ENCODE assay signal across 8 cellular contexts in the genomic region with DNA sequence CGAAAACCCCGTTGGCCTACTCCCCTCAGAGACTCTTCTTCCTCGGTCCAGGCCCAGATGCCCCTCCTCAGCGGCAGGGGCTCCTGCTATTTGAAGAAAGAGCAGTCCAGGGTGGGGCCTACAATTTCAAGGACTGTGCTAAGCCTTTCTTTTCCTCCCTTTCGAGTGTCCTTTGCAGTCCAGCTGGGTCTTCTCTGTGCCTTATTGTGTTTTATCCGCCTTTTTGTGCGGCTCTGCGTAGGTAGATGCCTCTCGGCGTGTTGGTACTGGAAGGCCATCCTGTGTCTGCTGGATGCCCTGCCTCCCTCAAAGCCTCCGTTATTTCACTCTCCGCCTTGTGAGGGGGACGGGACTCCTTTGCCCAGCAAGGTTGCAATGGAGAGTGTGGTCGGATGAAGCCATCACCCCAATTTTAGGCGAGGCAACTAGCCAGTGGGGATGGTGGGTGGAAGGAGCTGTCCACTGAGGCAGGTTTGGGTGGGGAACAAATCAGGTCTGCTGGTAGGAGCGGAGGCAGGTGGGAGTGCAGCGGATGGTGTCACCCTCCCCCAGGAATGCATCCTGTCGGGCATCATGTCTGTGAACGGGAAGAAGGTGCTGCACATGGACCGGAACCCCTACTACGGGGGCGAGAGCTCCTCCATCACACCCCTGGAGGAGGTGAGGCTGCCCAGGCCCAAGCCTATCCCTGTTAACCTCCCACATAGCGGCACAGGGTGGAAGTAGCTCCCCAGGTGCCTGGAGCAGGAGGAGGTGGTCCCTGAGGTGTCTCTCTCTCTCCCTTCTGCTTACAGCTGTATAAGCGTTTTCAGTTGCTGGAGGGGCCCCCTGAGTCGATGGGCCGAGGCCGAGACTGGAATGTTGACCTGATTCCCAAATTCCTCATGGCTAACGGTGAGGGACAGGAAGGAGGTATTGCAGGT. TPM values are rescaled to one million over a fixed set of nuclear protein-coding genes. Genes with fewer than 3 reads are reported as not detected.
DNase-seq lines count a peak whose midpoint lies in the region; ATAC-seq and TF ChIP-seq lines count a peak whose summit lies in the region.

No MANE protein-coding gene starts in this region.

- peaks cover 21% of the 10 kb centered on the region for H3K79me2 ChIP-seq in OCI-LY3 (ENCODE audit: low read length)

- peaks cover 32% of the 10 kb centered on the region for H3K36me3 Mint-ChIP-seq in CD4-positive, alpha-beta T cell (ENCODE audit: low read depth)

- peaks cover 12% of the 10 kb centered on the region for H3K36me3 ChIP-seq in OCI-LY3 (replicated peaks; ENCODE audit: low read depth, low read length)
- H3K36me3 ChIP-seq in endocrine pancreas (ENCODE audit: control insufficient read depth, insufficient read depth, low read length): peaks cover 7% of the 10 kb centered on the region
- H3K36me3 ChIP-seq in neutrophil: peaks cover 68% of the 10 kb centered on the region

- H3K4me1 ChIP-seq in OCI-LY3 (ENCODE audit: low read length) (peaks cover 9% of the 10 kb centered on the region), endocrine pancreas (ENCODE audit: control insufficient read depth, insufficient read depth, low read length) (no peaks in the 10 kb centered on the region), neutrophil (ENCODE audit: control insufficient read depth in 1 of 2, insufficient read depth in 1 of 2, low read depth in 1 of 2, low read length in 1 of 2) (peaks cover 12 to 23% of the 10 kb centered on the region in 2 experiments)

- peak overlapping the region; percentile 87 for H3K27ac Mint-ChIP-seq in CD4-positive, alpha-beta T cell

- H3K4me3 ChIP-seq in OCI-LY3 (ENCODE audit: low read length) (peak overlapping the region; percentile 93), endocrine pancreas (ENCODE audit: control insufficient read depth, insufficient read depth, low read length) (peak overlapping the region; percentile 9), neutrophil (ENCODE audit: low read depth in 1 of 2, low read length in 1 of 2) (peak overlapping the region; percentile 69 to 78)

- no peak for DNase-seq in CD4-positive, alpha-beta T cell
- no peak for DNase-seq in AML-193 (lab: John Stamatoyannopoulos, UW)
- DNase-seq in NCI-H187 treated with DMSO at 0.1 percent for 48 hours (lab: John Stamatoyannopoulos, UW): no peak
- no peak for DNase-seq in NCI-H1105 treated with DMSO at 0.1 percent for 48 hours (lab: John Stamatoyannopoulos, UW)

- TF ChIP-seq CTCF in CD4-positive, alpha-beta T cell (IDR thresholded peaks at IDR 0.05): no peak
- no peak for TF ChIP-seq CTCF in OCI-LY3 (IDR thresholded peaks at IDR 0.05; ENCODE audit: low read depth, low read length)
- TF ChIP-seq CTCF in neutrophil (IDR thresholded peaks at IDR 0.05): no peak

- no peaks in the 10 kb centered on the region for H3K27me3 Mint-ChIP-seq in CD4-positive, alpha-beta T cell

- CTCF ChIA-PET in CD4-positive, alpha-beta T cell (lab: Charles Lee): no interaction called here

- H3K9ac ChIP-seq in OCI-LY3 (ENCODE audit: low read length) (peak overlapping the region; percentile 75), endocrine pancreas (ENCODE audit: control insufficient read depth, insufficient read depth, low read length) (peak overlapping the region; percentile 47)

- peaks cover 12% of the 10 kb centered on the region for H3K4me1 Mint-ChIP-seq in CD4-positive, alpha-beta T cell (ENCODE audit: low read depth)

- no peaks in the 10 kb centered on the region for H3K9me3 Mint-ChIP-seq in CD4-positive, alpha-beta T cell

- H4K20me1 ChIP-seq in OCI-LY3 (ENCODE audit: insufficient read depth, low read length): no peaks in the 10 kb centered on the region

- POLR2A ChIA-PET in CD4-positive, alpha-beta T cell (lab: Charles Lee): no interaction called here

- H3K4me3 Mint-ChIP-seq in CD4-positive, alpha-beta T cell: peak overlapping the region; percentile 88

- intact Hi-C loops in CD4-positive, alpha-beta T cell (cut with DNase I, micrococcal nuclease): loop anchor here (2.0 to 10.0 kb wide), 3 partner anchors 21 to 47 kb away; a partner anchor contains a TSS

- H3K27me3 ChIP-seq in CD4-positive, alpha-beta T cell (ENCODE audit: control insufficient read depth, insufficient read depth, low read length): no peaks in the 10 kb centered on the region
- H3K27me3 ChIP-seq in OCI-LY3 (ENCODE audit: low read depth, low read length) (no peaks in the 10 kb centered on the region), endocrine pancreas (ENCODE audit: control insufficient read depth, insufficient read depth, low read length) (no peaks in the 10 kb centered on the region), neutrophil (no peaks in the 10 kb centered on the region)

- no peak for ATAC-seq in CD4-positive, alpha-beta T cell (ENCODE audit: poor library complexity)
- ATAC-seq in HG02588 (IDR thresholded peaks at IDR 0.05; ENCODE audit: unreplicated experiment): no peak

- no peaks in the 10 kb centered on the region for H3K9me3 ChIP-seq in CD4-positive, alpha-beta T cell (ENCODE audit: control insufficient read depth, low read length)
- H3K9me3 ChIP-seq in OCI-LY3 (ENCODE audit: insufficient read depth, low read length) (no peaks in the 10 kb centered on the region), endocrine pancreas (ENCODE audit: control insufficient read depth, low read length) (no peaks in the 10 kb centered on the region), neutrophil (no peaks in the 10 kb centered on the region)

- no peak overlapping the region for H2AFZ ChIP-seq in OCI-LY3 (ENCODE audit: low read depth, low read length)

- H3K4me2 ChIP-seq in OCI-LY3 (ENCODE audit: low read length): peak overlapping the region; percentile 92

- H3K27ac ChIP-seq in CD4-positive, alpha-beta T cell (ENCODE audit: low read depth, low read length): no peak overlapping the region
- no peak overlapping the region for H3K27ac ChIP-seq in OCI-LY3 (ENCODE audit: low read length)
- H3K27ac ChIP-seq in neutrophil: peak overlapping the region; percentile 93

RNA-seq across cellular contexts. Expression of a gene that starts 1.3 kb away (rescaled TPM):
- total RNA-seq in CD4-positive, alpha-beta T cell: 100 to 1,000 TPM; 144 to 145 TPM

RNA-seq across cellular contexts. Expression of a gene that starts 5.7 kb away (rescaled TPM):
- total RNA-seq in CD4-positive, alpha-beta T cell: 10 to 100 TPM; 42.3 to 49.4 TPM

RNA-seq across cellular contexts. Expression of a gene that starts 9.8 kb away (rescaled TPM):
- total RNA-seq in CD4-positive, alpha-beta T cell: 10 to 100 TPM; 31.4 to 40.8 TPM

RNA-seq across cellular contexts. Expression of a gene that starts 19.8 kb away (rescaled TPM):
- 10 to 100 TPM; 35.1 to 38.1 TPM for total RNA-seq in CD4-positive, alpha-beta T cell

RNA-seq across cellular contexts. Expression of a gene that starts 26.9 kb away (rescaled TPM):
- 10 to 100 TPM; 72.8 to 78.5 TPM for total RNA-seq in CD4-positive, alpha-beta T cell

Comparison
In these comparisons a context has a peak if more than half of its experiments do, and no peak if none do; other contexts are left out.
1. H3K4me3 ChIP-seq: peak in every context shown above with its lines; median percentile 93 in OCI-LY3; 74 in neutrophil; 9 in endocrine pancreas.